In genomic region chr17:5237541-5238016, GRCh38 we compare ENCODE assay signal across 1 cellular context.
TF ChIP-seq lines count a peak whose summit lies in the region.

No MANE protein-coding gene starts in this region.

TF ChIP-seq in K562, 482 proteins besides CTCF, POLR2A, EP300 and RAD21 (continued from another document and continues in another):
- TF ChIP-seq ZC3H8 (IDR thresholded peaks at IDR 0.05) (no peak), HDAC2 (IDR thresholded peaks at IDR 0.05) (no peak), KLF16 (IDR thresholded peaks at IDR 0.05) (0 out of 2 replicates have a peak, but pooled peaks have one; percentile 26), ZNF407 (IDR thresholded peaks at IDR 0.05; ENCODE audit: low read depth) (no peak), MAZ (CRISPR knock-in tag; conservative IDR thresholded peaks at IDR 0.05 in 1 of 2, IDR thresholded peaks at IDR 0.05 in 1 of 2) (no peak), GABPB1 (CRISPR knock-in tag; IDR thresholded peaks at IDR 0.05) (peak; percentile 25; the same call in 1 of the 2 replicates), ADNP (tag; IDR thresholded peaks at IDR 0.05) (no peak), ZNF589 (CRISPR knock-in tag; IDR thresholded peaks at IDR 0.05; ENCODE audit: low read depth) (no peak), SMARCB1 (IDR thresholded peaks at IDR 0.05; ENCODE audit: insufficient read length, low read depth) (no peak), PYGO2 (tag; IDR thresholded peaks at IDR 0.05) (no peak), TAF9B (IDR thresholded peaks at IDR 0.05; ENCODE audit: partially characterized antibody) (no peak), NR2C2 (CRISPR knock-in tag; IDR thresholded peaks at IDR 0.05) (0 out of 2 replicates have a peak, but pooled peaks have one; percentile 32), NR2C2 (tag; IDR thresholded peaks at IDR 0.05) (no peak), ZNF3 (CRISPR knock-in tag; IDR thresholded peaks at IDR 0.05) (no peak), RFX1 (IDR thresholded peaks at IDR 0.05) (no peak), NFE2L1 (tag; IDR thresholded peaks at IDR 0.05; ENCODE audit: borderline replicate concordance, low read depth) (no peak), STAT5A (IDR thresholded peaks at IDR 0.05; ENCODE audit: borderline replicate concordance, low read length) (no peak), ARID1B (IDR thresholded peaks at IDR 0.05) (0 out of 2 replicates have a peak, but pooled peaks have one; percentile 13), HMG20A (CRISPR knock-in tag; conservative IDR thresholded peaks at IDR 0.05) (no peak), CBFA2T3 (IDR thresholded peaks at IDR 0.05) (peak; percentile 37; the same call in 1 of the 2 replicates), E2F4 (CRISPR knock-in tag; IDR thresholded peaks at IDR 0.05; ENCODE audit: low read depth) (no peak), PHF20 (IDR thresholded peaks at IDR 0.05; ENCODE audit: partially characterized antibody) (no peak), RBM15 (IDR thresholded peaks at IDR 0.05; ENCODE audit: insufficient read depth, low read length) (no peak), NCOA1 (IDR thresholded peaks at IDR 0.05; ENCODE audit: low read depth) (no peak), ZNF384 (IDR thresholded peaks at IDR 0.05; ENCODE audit: low read depth, low read length) (peak; percentile 30; the same call in 1 of the 2 replicates), ZNF609 (CRISPR knock-in tag; IDR thresholded peaks at IDR 0.05; ENCODE audit: borderline replicate concordance) (no peak), MED1 (CRISPR knock-in tag; IDR thresholded peaks at IDR 0.05; ENCODE audit: borderline replicate concordance) (no peak), CC2D1A (IDR thresholded peaks at IDR 0.05) (peak; percentile 16; the same call in 1 of the 2 replicates), CTBP1 (IDR thresholded peaks at IDR 0.05; ENCODE audit: borderline replicate concordance) (peak; percentile 92), BRD9 (IDR thresholded peaks at IDR 0.05; ENCODE audit: low read depth, partially characterized antibody) (no peak), ARHGAP35 (IDR thresholded peaks at IDR 0.05; ENCODE audit: partially characterized antibody) (no peak), CHD1 (IDR thresholded peaks at IDR 0.05; ENCODE audit: low read length) (no peak), PHF21A (IDR thresholded peaks at IDR 0.05; ENCODE audit: borderline replicate concordance, low read depth) (no peak), LEF1 (IDR thresholded peaks at IDR 0.05) (no peak), ZBTB17 (CRISPR knock-in tag; IDR thresholded peaks at IDR 0.05) (no peak), HDAC6 (IDR thresholded peaks at IDR 0.05; ENCODE audit: low read depth, low read length) (no peak), ZFP91 (CRISPR knock-in tag; IDR thresholded peaks at IDR 0.05) (peak; percentile 85), PTBP1 (IDR thresholded peaks at IDR 0.05; ENCODE audit: low read depth, low read length) (no peak), FOS (IDR thresholded peaks at IDR 0.05; ENCODE audit: extremely low read depth, insufficient read length) (no peak), TEAD4 (IDR thresholded peaks at IDR 0.05; ENCODE audit: low read length) (peak; percentile 17; the same call in 1 of the 2 replicates), TEAD4 (CRISPR knock-in tag; IDR thresholded peaks at IDR 0.05; ENCODE audit: borderline replicate concordance) (no peak), EWSR1 (IDR thresholded peaks at IDR 0.05; ENCODE audit: borderline replicate concordance, low read depth, partially characterized antibody) (no peak), XRCC3 (IDR thresholded peaks at IDR 0.05) (no peak), ESRRA (IDR thresholded peaks at IDR 0.05; ENCODE audit: borderline replicate concordance, low read depth) (peak; percentile 49; the same call in 1 of the 2 replicates), ZNF639 (CRISPR knock-in tag; conservative IDR thresholded peaks at IDR 0.05 in 1 of 2, IDR thresholded peaks at IDR 0.05 in 1 of 2) (no peak)
- TF ChIP-seq, protein P1, sequence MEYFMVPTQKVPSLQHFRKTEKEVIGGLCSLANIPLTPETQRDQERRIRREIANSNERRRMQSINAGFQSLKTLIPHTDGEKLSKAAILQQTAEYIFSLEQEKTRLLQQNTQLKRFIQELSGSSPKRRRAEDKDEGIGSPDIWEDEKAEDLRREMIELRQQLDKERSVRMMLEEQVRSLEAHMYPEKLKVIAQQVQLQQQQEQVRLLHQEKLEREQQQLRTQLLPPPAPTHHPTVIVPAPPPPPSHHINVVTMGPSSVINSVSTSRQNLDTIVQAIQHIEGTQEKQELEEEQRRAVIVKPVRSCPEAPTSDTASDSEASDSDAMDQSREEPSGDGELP (CRISPR knock-in tag; IDR thresholded peaks at IDR 0.05; ENCODE audit: borderline replicate concordance): peak; percentile 61
- TF ChIP-seq, protein P2, sequence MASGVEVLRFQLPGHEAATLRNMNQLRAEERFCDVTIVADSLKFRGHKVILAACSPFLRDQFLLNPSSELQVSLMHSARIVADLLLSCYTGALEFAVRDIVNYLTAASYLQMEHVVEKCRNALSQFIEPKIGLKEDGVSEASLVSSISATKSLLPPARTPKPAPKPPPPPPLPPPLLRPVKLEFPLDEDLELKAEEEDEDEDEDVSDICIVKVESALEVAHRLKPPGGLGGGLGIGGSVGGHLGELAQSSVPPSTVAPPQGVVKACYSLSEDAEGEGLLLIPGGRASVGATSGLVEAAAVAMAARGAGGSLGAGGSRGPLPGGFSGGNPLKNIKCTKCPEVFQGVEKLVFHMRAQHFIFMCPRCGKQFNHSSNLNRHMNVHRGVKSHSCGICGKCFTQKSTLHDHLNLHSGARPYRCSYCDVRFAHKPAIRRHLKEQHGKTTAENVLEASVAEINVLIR (CRISPR knock-in tag; IDR thresholded peaks at IDR 0.05): no peak
